15 cellular contexts compared by ENCODE assay signal in genomic region chr1:220454155-220454777, GRCh38.
DNase-seq lines count a peak whose midpoint lies in the region; ATAC-seq, FAIRE-seq and TF ChIP-seq lines count a peak whose summit lies in the region.
"Had no signal": no experiment of that assay in that cellular context is flagged by ENCODE, and none has a peak within 500 bp of the region (broad histone marks: within the 10 kb centered on the region; RNA-seq: fewer than 3 reads in every experiment).

No MANE protein-coding gene starts in this region.

- ATAC-seq in foreskin keratinocyte (no peak), HG02938 (IDR thresholded peaks at IDR 0.05; ENCODE audit: unreplicated experiment) (no peak)

- no peak overlapping the region for H3K27ac ChIP-seq in 22Rv1
- no peak overlapping the region for H3K27ac ChIP-seq in foreskin keratinocyte

- peak; percentile 60 for TF ChIP-seq CTCF in 22Rv1 (IDR thresholded peaks at IDR 0.05)
- TF ChIP-seq CTCF in GM12864 (IDR thresholded peaks at IDR 0.05; ENCODE audit: low read depth, low read length, missing control alignments) = peak; percentile 27
- TF ChIP-seq CTCF in foreskin keratinocyte (conservative IDR thresholded peaks at IDR 0.05) = peak; percentile 42

- H3K4me1 ChIP-seq in foreskin keratinocyte = peaks cover 7% of the 10 kb centered on the region

- DNase-seq in GM12864 (ENCODE audit: low read depth) (no peak), RCC 7860 (ENCODE audit: low spot score) (peak; percentile 13), foreskin keratinocyte (no peak), cerebellar nuclear complex (lab: John Stamatoyannopoulos, UW) (no peak), epidermal melanocyte (ENCODE audit: insufficient read length, low spot score) (no peak)
- no peak for DNase-seq in activated CD8-positive, alpha-beta memory T cell treated with anti-CD3 and anti-CD28 coated beads for 24 hours
- DNase-seq: activated CD4-positive, alpha-beta T cell treated with anti-CD3 and anti-CD28 coated beads for 48 hours; amniotic stem cell; dermis blood vessel endothelial cell; foreskin fibroblast; IMR-90; NCI-H1694; NCI-H524 had no signal

- peak; percentile 60 for FAIRE-seq in RCC 7860 (lab: Jason Lieb, UNC)

- peaks cover 10% of the 10 kb centered on the region for H3K27me3 ChIP-seq in foreskin keratinocyte

- H3K4me3 ChIP-seq in GM12864 (ENCODE audit: low read depth, low read length) = no peak overlapping the region
